ENCODE assay signal across 8 cellular contexts in genomic region chr2:74119912-74120825, GRCh38. TPM values are rescaled to one million over a fixed set of nuclear protein-coding genes. Genes with fewer than 3 reads are reported as not detected.
A peak's percentile ranks its signal among the peaks of the same experiment; 100 is the strongest.
DNase-seq lines count a peak whose midpoint lies in the region; ATAC-seq and TF ChIP-seq lines count a peak whose summit lies in the region.

No MANE protein-coding gene starts in this region.

- H3K79me2 ChIP-seq in KMS-11 (ENCODE audit: insufficient read depth, low read depth): no peaks in the 10 kb centered on the region

- no peaks in the 10 kb centered on the region for H3K36me3 ChIP-seq in KMS-11 (ENCODE audit: insufficient read depth)
- H3K36me3 ChIP-seq in SJCRH30: no peaks in the 10 kb centered on the region
- H3K36me3 ChIP-seq in ovary: no peaks in the 10 kb centered on the region
- no peaks in the 10 kb centered on the region for H3K36me3 ChIP-seq in thymus (ENCODE audit: control insufficient read depth, insufficient read depth)

- intact Hi-C loops in ovary (cut with DNase I): no loop called here

- H3K27ac Mint-ChIP-seq in glutamatergic neuron (ENCODE audit: unreplicated experiment): peak overlapping the region; percentile 93

- DNase-seq in ELF-1 (ENCODE audit: low read depth, low spot score) (peak; percentile 91), SJCRH30 (peak; percentile 59), glutamatergic neuron (peak; percentile 91), ovary (peak; percentile 72 to 88 (median 80))
- peak; percentile 88 for DNase-seq in activated naive CD4-positive, alpha-beta T cell treated with anti-CD3 and anti-CD28 coated beads, Interleukin-2, amount 50 U/mL, for 16 hours

- peak; percentile 97 for ATAC-seq in GM21737 (IDR thresholded peaks at IDR 0.05; ENCODE audit: unreplicated experiment)

- TF ChIP-seq POLR2A in ovary (IDR thresholded peaks at IDR 0.05): peak; percentile 40

- H3K36me3 Mint-ChIP-seq in glutamatergic neuron (ENCODE audit: unreplicated experiment): peaks cover 22% of the 10 kb centered on the region

- peaks cover 5% of the 10 kb centered on the region for H3K27me3 Mint-ChIP-seq in glutamatergic neuron (ENCODE audit: unreplicated experiment)

- H3K4me3 ChIP-seq in KMS-11 (IDR thresholded peaks at IDR 0.05; ENCODE audit: insufficient read depth, low read depth, low read length) (peak overlapping the region; percentile 91), SJCRH30 (peak overlapping the region; percentile 62), ovary (peak overlapping the region; percentile 67), thymus (ENCODE audit: low read length) (peak overlapping the region; percentile 62)

- peak overlapping the region; percentile 90 for H3K4me3 Mint-ChIP-seq in glutamatergic neuron (ENCODE audit: unreplicated experiment)

- TF ChIP-seq CTCF in KMS-11 (conservative IDR thresholded peaks at IDR 0.05; ENCODE audit: low read depth, low read length) (peak; percentile 41; the same call in 1 of the 2 replicates), glutamatergic neuron (IDR thresholded peaks at IDR 0.05; ENCODE audit: partially characterized antibody, unreplicated experiment) (peak; percentile 21), ovary (IDR thresholded peaks at IDR 0.05) (peak in 1 of 3 donors; percentile 54)

- peak overlapping the region; percentile 80 for H2AFZ ChIP-seq in KMS-11 (ENCODE audit: low read depth)

- WGBS in ovary, 3 donors: 1 to 7% (median 3%) methylated on average over 58 to 59 of the region's 59 CpGs
- 9% methylated on average over 59 of the region's 59 CpGs for WGBS in thymus

- peaks cover 3% of the 10 kb centered on the region for H3K9me3 Mint-ChIP-seq in glutamatergic neuron (ENCODE audit: unreplicated experiment)

- H3K9me3 ChIP-seq in SJCRH30 (replicated peaks) (0 out of 2 replicates have a peak, but pooled peaks cover 7% of the 10 kb centered on the region), ovary (no peaks in the 10 kb centered on the region), thymus (ENCODE audit: control insufficient read depth) (peaks cover 1% of the 10 kb centered on the region)

- peak overlapping the region; percentile 94 for H3K9ac ChIP-seq in KMS-11

- peak overlapping the region; percentile 92 for H3K4me2 ChIP-seq in KMS-11

- TF ChIP-seq EP300 in ovary (IDR thresholded peaks at IDR 0.05): no peak

- H3K4me1 Mint-ChIP-seq in glutamatergic neuron (ENCODE audit: low read depth, unreplicated experiment): peaks cover 4% of the 10 kb centered on the region

- H3K27me3 ChIP-seq in KMS-11 (ENCODE audit: insufficient read depth, low read depth) (no peaks in the 10 kb centered on the region), SJCRH30 (no peaks in the 10 kb centered on the region), ovary (no peaks in the 10 kb centered on the region), thymus (ENCODE audit: control insufficient read depth, insufficient read depth) (no peaks in the 10 kb centered on the region)

- no peaks in the 10 kb centered on the region for H4K20me1 ChIP-seq in KMS-11 (ENCODE audit: insufficient read depth)

- H3K27ac ChIP-seq in KMS-11 (peak overlapping the region; percentile 88), SJCRH30 (peak overlapping the region; percentile 70), ovary (peak overlapping the region; percentile 1 to 85), thymus (ENCODE audit: low read depth) (peak overlapping the region; percentile 61)

- H3K4me1 ChIP-seq in KMS-11 (ENCODE audit: low read depth, poor library complexity, severe bottlenecking) (peaks cover 14% of the 10 kb centered on the region), SJCRH30 (no peaks in the 10 kb centered on the region), ovary (ENCODE audit: insufficient read depth) (peaks cover 1% of the 10 kb centered on the region), thymus (ENCODE audit: control insufficient read depth, insufficient read depth, low read length) (no peaks in the 10 kb centered on the region)

RNA-seq across cellular contexts. Expression of gene BOLA3, which starts 27.5 kb away (rescaled TPM):
- total RNA-seq in SJCRH30 (2014; rRNA removed; shearing (Covaris generic)): 54.6 and 60.1 TPM in 2 replicates
- 17.7 TPM for total RNA-seq in glutamatergic neuron (ENCODE audit: unreplicated experiment)
- total RNA-seq in ovary: 10 to 100 TPM in 6 of 7 donors, 1 to 10 TPM in 1; 8.2 to 30.1 (median 15.3) TPM
- polyA plus RNA-seq in ovary: 10 to 100 TPM; 20.9 to 34.4 TPM
- 34.4 TPM for polyA plus RNA-seq in thymus

RNA-seq across cellular contexts. Expression of gene MOB1A, which starts 58.5 kb away (rescaled TPM):
- 175 and 185 TPM in 2 replicates for total RNA-seq in SJCRH30 (2014; rRNA removed; shearing (Covaris generic))
- total RNA-seq in glutamatergic neuron (ENCODE audit: unreplicated experiment) (60.5 TPM), ovary (100 to 1,000 TPM in 3 of 7 donors, 10 to 100 TPM in 4; 63.9 to 122 (median 94.5) TPM)
- polyA plus RNA-seq in ovary (10 to 100 TPM; 31.6 to 53.6 TPM), thymus (68.4 TPM)

Comparison
In these comparisons a context has a peak if more than half of its experiments do, and no peak if none do; other contexts are left out.
1. Peak in every context shown above with its lines: DNase-seq, ATAC-seq, H3K4me3 ChIP-seq and H3K27ac ChIP-seq.